In genomic region chr6:6915219-6915618, GRCh38 we compare ENCODE assay signal across 10 cellular contexts.
DNase-seq lines count a peak whose midpoint lies in the region; ATAC-seq and TF ChIP-seq lines count a peak whose summit lies in the region.
"Had no signal": no experiment of that assay in that cellular context is flagged by ENCODE, and none has a peak within 500 bp of the region (broad histone marks: within the 10 kb centered on the region; RNA-seq: fewer than 3 reads in every experiment).

No MANE protein-coding gene starts in this region.

- intact Hi-C loops in Right ventricle myocardium superior (cut with DNase I) (no loop called here), left cardiac atrium (cut with DNase I) (no loop called here)

- DNase-seq in Right ventricle myocardium superior (no peak), left cardiac atrium (no peak), caudate nucleus (lab: John Stamatoyannopoulos, UW) (no peak), upper lobe of left lung (no peak), T-helper 1 cell (no peak), GM19238 (ENCODE audit: insufficient read length, low spot score) (no peak)
- DNase-seq: CD4-positive, alpha-beta T cell had no signal

- WGBS in upper lobe of left lung, 2 donors = 57 to 62% methylated on average over 3 of the region's 3 CpGs

- no peaks in the 10 kb centered on the region for H3K27me3 ChIP-seq in mononuclear cell (ENCODE audit: insufficient read depth, low read length)
- H3K27me3 ChIP-seq in upper lobe of left lung = no peaks in the 10 kb centered on the region

- H3K4me1 ChIP-seq in mononuclear cell (ENCODE audit: insufficient read depth, low read length) (peaks cover 35% of the 10 kb centered on the region), upper lobe of left lung (peaks cover 11 to 21% (median 16%) of the 10 kb centered on the region in 4 donors)

- H3K9me3 ChIP-seq in mononuclear cell (ENCODE audit: low read depth, low read length) (no peaks in the 10 kb centered on the region), upper lobe of left lung (no peaks in the 10 kb centered on the region)

- no peak for TF ChIP-seq CTCF in upper lobe of left lung (IDR thresholded peaks at IDR 0.05)

- H3K27ac ChIP-seq in caudate nucleus (ENCODE audit: low read depth, low read length) = peak overlapping the region; percentile 31
- peak overlapping the region; percentile 39 to 88 (median 64) for H3K27ac ChIP-seq in upper lobe of left lung

- H3K36me3 ChIP-seq in upper lobe of left lung = no peaks in the 10 kb centered on the region

- ATAC-seq in Right ventricle myocardium superior (ENCODE audit: poor library complexity) (peak; percentile 11), left cardiac atrium (no peak), upper lobe of left lung (ENCODE audit: low FRiP score in 2 of 2) (no peak), HG03565 (IDR thresholded peaks at IDR 0.05; ENCODE audit: unreplicated experiment) (no peak)
- ATAC-seq: activated CD4-positive, CD25-positive, alpha-beta regulatory T cell treated with anti-CD3 and anti-CD28 coated beads, Interleukin-2, amount 50 U/mL, for 24 hours had no signal

- TF ChIP-seq EP300 in upper lobe of left lung (IDR thresholded peaks at IDR 0.05) = no peak

- H3K4me3 ChIP-seq in mononuclear cell (ENCODE audit: low read length) (peak overlapping the region; percentile 17), upper lobe of left lung (peak overlapping the region in 3 of 4 donors; percentile 21 to 38 (median 27))

- TF ChIP-seq POLR2A in upper lobe of left lung (IDR thresholded peaks at IDR 0.05) = no peak
